Comparison of ENCODE assay signal across 12 cellular contexts in the genomic region with DNA sequence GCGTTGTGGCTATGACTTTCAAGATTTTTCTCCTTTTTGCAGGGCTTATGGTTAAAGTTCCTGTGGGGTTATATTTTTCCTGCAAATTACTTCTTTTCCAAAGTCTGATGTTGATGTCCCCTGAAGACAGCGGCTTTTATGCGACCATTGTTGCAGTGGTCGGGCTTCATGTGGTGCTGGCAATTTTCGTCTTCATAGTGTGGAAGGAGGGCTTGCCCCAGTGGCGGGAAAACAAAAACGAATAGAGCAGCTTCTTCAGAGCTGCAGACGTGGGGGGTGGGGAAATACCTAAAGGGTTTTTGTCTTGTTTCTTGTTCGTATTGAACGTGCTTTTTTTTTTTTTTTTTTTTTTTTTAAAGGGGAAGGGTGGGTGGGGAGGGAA. TPM values are rescaled to one million over a fixed set of nuclear protein-coding genes. Genes with fewer than 3 reads are reported as not detected.
A peak's percentile ranks its signal among the peaks of the same experiment; 100 is the strongest.
DNase-seq lines count a peak whose midpoint lies in the region; ATAC-seq and TF ChIP-seq lines count a peak whose summit lies in the region.
"Had no signal": no experiment of that assay in that cellular context is flagged by ENCODE, and none has a peak within 500 bp of the region (broad histone marks: within the 10 kb centered on the region; RNA-seq: fewer than 3 reads in every experiment).

No MANE protein-coding gene starts in this region.

- peak overlapping the region; percentile 83 to 89 for H3K18ac ChIP-seq in mesenchymal stem cell (ENCODE audit: low read depth in 1 of 2, low read length in 2 of 2)

- no peaks in the 10 kb centered on the region for H3K27me3 ChIP-seq in mesenchymal stem cell (ENCODE audit: control insufficient read depth in 1 of 2, insufficient read depth in 1 of 2, low read length in 2 of 2)
- no peaks in the 10 kb centered on the region for H3K27me3 ChIP-seq in testis

- H2BK15ac ChIP-seq in mesenchymal stem cell (ENCODE audit: low read depth, poor library complexity, severe bottlenecking), result peak overlapping the region; percentile 38

- no peak overlapping the region for H2AFZ ChIP-seq in mesenchymal stem cell (ENCODE audit: low read depth, low read length)

- no peak overlapping the region for H3K27ac ChIP-seq in mesenchymal stem cell (ENCODE audit: low read length, poor library complexity, severe bottlenecking)
- H3K27ac ChIP-seq in testis, result peak overlapping the region in 1 of 2 donors; percentile 17

- peak overlapping the region; percentile 62 for H2BK120ac ChIP-seq in mesenchymal stem cell (ENCODE audit: low read depth, low read length)

- H3K4ac ChIP-seq in mesenchymal stem cell (ENCODE audit: low read depth in 1 of 2, low read length in 2 of 2), result peak overlapping the region in 1 of 2 experiments; percentile 94

- H2AK5ac ChIP-seq in mesenchymal stem cell (ENCODE audit: low read length, severe bottlenecking), result no peak overlapping the region

- peaks cover 3% of the 10 kb centered on the region for H3K79me1 ChIP-seq in mesenchymal stem cell (replicated peaks; ENCODE audit: low read length, poor library complexity, severe bottlenecking)

- H3K9me3 Mint-ChIP-seq in activated B cell treated with CpG ODN at 0.5 μM for 24 hours, result no peaks in the 10 kb centered on the region
- H3K9me3 Mint-ChIP-seq in endothelial cell (ENCODE audit: unreplicated experiment), result no peaks in the 10 kb centered on the region
- H3K9me3 Mint-ChIP-seq: activated CD4-positive, alpha-beta T cell treated with anti-CD3 and anti-CD28 coated beads, Interleukin-2, amount 10 ng/mL, durations not matched to agents 24 days and 14 days; natural killer cell had no signal

- H3K4me2 ChIP-seq in mesenchymal stem cell (ENCODE audit: low read length, poor library complexity, severe bottlenecking), result peak overlapping the region; percentile 69

- H3K27me3 Mint-ChIP-seq in activated B cell treated with CpG ODN at 0.5 μM for 24 hours (no peaks in the 10 kb centered on the region), endothelial cell (ENCODE audit: unreplicated experiment) (peaks cover 2% of the 10 kb centered on the region)
- H3K27me3 Mint-ChIP-seq: activated CD4-positive, alpha-beta T cell treated with anti-CD3 and anti-CD28 coated beads, Interleukin-2, amount 10 ng/mL, durations not matched to agents 24 days and 14 days had no signal

- peak overlapping the region; percentile 28 for H3K9ac ChIP-seq in mesenchymal stem cell (ENCODE audit: low read length)

- no peak overlapping the region for H2BK12ac ChIP-seq in mesenchymal stem cell (ENCODE audit: low read length in 2 of 2)

- H3K36me3 Mint-ChIP-seq in activated B cell treated with CpG ODN at 0.5 μM for 24 hours (ENCODE audit: low read depth) (peaks cover 65% of the 10 kb centered on the region), endothelial cell (ENCODE audit: low read depth, unreplicated experiment) (peaks cover 27% of the 10 kb centered on the region)

- H4K91ac ChIP-seq in mesenchymal stem cell (ENCODE audit: low read length), result no peak overlapping the region

- peak overlapping the region; percentile 85 for H4K8ac ChIP-seq in mesenchymal stem cell (ENCODE audit: low read length)

- H3K27ac Mint-ChIP-seq in activated B cell treated with CpG ODN at 0.5 μM for 24 hours (peak overlapping the region; percentile 14), endothelial cell (ENCODE audit: unreplicated experiment) (peak overlapping the region; percentile 83)
- H3K27ac Mint-ChIP-seq: activated CD4-positive, alpha-beta T cell treated with anti-CD3 and anti-CD28 coated beads, Interleukin-2, amount 10 ng/mL, durations not matched to agents 24 days and 14 days; natural killer cell had no signal

- no peak for TF ChIP-seq POLR2A in testis (IDR thresholded peaks at IDR 0.05)

- intact Hi-C loops in activated B cell treated with CpG ODN at 0.5 μM for 24 hours (cut with micrococcal nuclease) (no loop called here), testis (cut with DNase I; ENCODE audit: low total_unique reads) (no loop called here)

- ATAC-seq in activated B cell treated with CpG ODN at 0.5 μM for 24 hours (ENCODE audit: low read depth) (no peak), HG02759 (IDR thresholded peaks at IDR 0.05; ENCODE audit: unreplicated experiment) (no peak), GM21515 (IDR thresholded peaks at IDR 0.05; ENCODE audit: unreplicated experiment) (no peak)

- H3K4me3 ChIP-seq in mesenchymal stem cell (ENCODE audit: insufficient read depth in 1 of 2, low read depth in 1 of 2, low read length in 2 of 2), result peak overlapping the region; percentile 61 to 66
- H3K4me3 ChIP-seq in testis, result peak overlapping the region; percentile 51 to 60

- CTCF ChIA-PET in activated B cell treated with CpG ODN at 0.5 μM for 24 hours (lab: Charles Lee), result interaction anchor here (0.6 to 2.2 kb wide), 2 partner anchors 68 to 111 kb away, joined by 3 to 9 read pairs; no protein-coding TSS in a partner anchor

- H3K14ac ChIP-seq in mesenchymal stem cell (ENCODE audit: low read length in 2 of 2), result peak overlapping the region in 1 of 2 experiments; percentile 68

- no peak overlapping the region for H3K4me3 Mint-ChIP-seq in activated B cell treated with CpG ODN at 0.5 μM for 24 hours
- H3K4me3 Mint-ChIP-seq in endothelial cell (ENCODE audit: unreplicated experiment), result peak overlapping the region; percentile 92
- H3K4me3 Mint-ChIP-seq: activated CD4-positive, alpha-beta T cell treated with anti-CD3 and anti-CD28 coated beads, Interleukin-2, amount 10 ng/mL, durations not matched to agents 24 days and 14 days; natural killer cell had no signal

- no peak for DNase-seq in activated B cell treated with CpG ODN at 0.5 μM for 24 hours
- DNase-seq in endothelial cell (ENCODE audit: low spot score), result no peak
- no peak for DNase-seq in mesenchymal stem cell
- peak; percentile 22 for DNase-seq in testis
- DNase-seq in NCI-H524 (lab: John Stamatoyannopoulos, UW), result no peak
- DNase-seq: activated naive CD4-positive, alpha-beta T cell treated with anti-CD3 and anti-CD28 coated beads, Interleukin-2, amount 50 U/mL, for 16 hours; NCI-H446 treated with DMSO at 0.1 percent for 48 hours; SIG-M5 had no signal

- H3K36me3 ChIP-seq in mesenchymal stem cell (ENCODE audit: control insufficient read depth in 1 of 2, insufficient read depth in 2 of 2, low read depth in 1 of 2, low read length in 2 of 2) (peaks cover 12 to 22% of the 10 kb centered on the region in 2 experiments), testis (ENCODE audit: low read depth, missing control alignments) (no peaks in the 10 kb centered on the region)

- no peak for TF ChIP-seq CTCF in activated B cell treated with CpG ODN at 0.5 μM for 24 hours (IDR thresholded peaks at IDR 0.05)
- no peak for TF ChIP-seq CTCF in endothelial cell (IDR thresholded peaks at IDR 0.05; ENCODE audit: unreplicated experiment)
- no peak for TF ChIP-seq CTCF in testis (IDR thresholded peaks at IDR 0.05)

- H3K4me1 Mint-ChIP-seq in activated B cell treated with CpG ODN at 0.5 μM for 24 hours, result peaks cover 12% of the 10 kb centered on the region
- peaks cover 14% of the 10 kb centered on the region for H3K4me1 Mint-ChIP-seq in endothelial cell (ENCODE audit: unreplicated experiment)

- 24% methylated on average over 10 of the region's 10 CpGs for WGBS in mesenchymal stem cell
- WGBS in testis, 2 donors, result 36 to 45% methylated on average over 10 of the region's 10 CpGs

- POLR2A ChIA-PET in activated B cell treated with CpG ODN at 0.5 μM for 24 hours (lab: Charles Lee), result no interaction called here

- H3K23ac ChIP-seq in mesenchymal stem cell (ENCODE audit: low read length in 2 of 2), result no peak overlapping the region

- H2BK5ac ChIP-seq in mesenchymal stem cell (ENCODE audit: low read depth, low read length, poor library complexity, severe bottlenecking), result no peak overlapping the region

- peaks cover 7% of the 10 kb centered on the region for H3K4me1 ChIP-seq in mesenchymal stem cell (ENCODE audit: control insufficient read depth, insufficient read depth, low read depth, low read length)
- no peaks in the 10 kb centered on the region for H3K4me1 ChIP-seq in testis

- H3K9me3 ChIP-seq in mesenchymal stem cell (ENCODE audit: control insufficient read depth, low read length) (no peaks in the 10 kb centered on the region), testis (no peaks in the 10 kb centered on the region)

RNA-seq across cellular contexts. Expression of gene MCMBP, which starts 53.8 kb away (rescaled TPM):
- total RNA-seq in activated B cell treated with CpG ODN at 0.5 μM for 24 hours, result 39.6 and 41.9 TPM in 2 replicates
- total RNA-seq in endothelial cell (ENCODE audit: unreplicated experiment), result 72.1 TPM
- 28.6 TPM for polyA plus RNA-seq in mesenchymal stem cell (2013, experiment 1 of 2)
- polyA plus RNA-seq in mesenchymal stem cell (2013, experiment 2 of 2), result 29.4 TPM
- 10 to 100 TPM; 47.4 to 47.9 TPM for total RNA-seq in testis
- 42.3 TPM for polyA plus RNA-seq in testis (ENCODE audit: insufficient read depth, low read depth, low replicate concordance)
